Comparison of ENCODE assay signal across 1 cellular context in the genomic region with DNA sequence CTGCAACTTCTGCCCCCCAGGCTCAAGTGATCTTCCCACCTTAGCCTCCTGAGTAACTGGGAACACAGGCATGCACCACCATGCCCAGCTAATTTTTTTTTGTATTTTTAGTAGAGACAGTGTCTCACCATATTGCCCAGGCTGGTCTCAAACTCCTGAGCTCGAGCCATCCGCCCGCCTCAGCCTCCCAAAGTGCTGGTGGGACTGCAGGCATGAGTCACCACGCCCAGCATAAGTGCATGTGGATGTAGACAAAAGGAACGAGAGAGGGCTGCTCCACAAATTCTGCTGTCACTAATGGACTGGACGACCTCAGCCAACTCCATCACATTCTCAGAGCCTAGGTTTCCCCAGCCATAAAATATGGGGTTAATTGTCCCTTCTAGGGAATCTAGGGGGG.
A peak's percentile ranks its signal among the peaks of the same experiment; 100 is the strongest.
TF ChIP-seq lines count a peak whose summit lies in the region.

No MANE protein-coding gene starts in this region.

TF ChIP-seq in HEK293, 187 proteins besides CTCF, POLR2A, EP300 and RAD21 (continued from another document):
- TF ChIP-seq SCRT1 (tag by site-specific recombination; IDR thresholded peaks at IDR 0.05; ENCODE audit: borderline replicate concordance) (no peak), EGR2 (tag by site-specific recombination; IDR thresholded peaks at IDR 0.05; ENCODE audit: low read depth) (peak; percentile 69; the same call in 1 of the 2 replicates), ZNF624 (tag by site-specific recombination; IDR thresholded peaks at IDR 0.05) (no peak)
- TF ChIP-seq, protein P1, sequence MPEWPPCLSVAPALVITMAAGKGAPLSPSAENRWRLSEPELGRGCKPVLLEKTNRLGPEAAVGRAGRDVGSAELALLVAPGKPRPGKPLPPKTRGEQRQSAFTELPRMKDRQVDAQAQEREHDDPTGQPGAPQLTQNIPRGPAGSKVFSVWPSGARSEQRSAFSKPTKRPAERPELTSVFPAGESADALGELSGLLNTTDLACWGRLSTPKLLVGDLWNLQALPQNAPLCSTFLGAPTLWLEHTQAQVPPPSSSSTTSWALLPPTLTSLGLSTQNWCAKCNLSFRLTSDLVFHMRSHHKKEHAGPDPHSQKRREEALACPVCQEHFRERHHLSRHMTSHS (tag by site-specific recombination; IDR thresholded peaks at IDR 0.05) = no peak
- TF ChIP-seq, protein P2, sequence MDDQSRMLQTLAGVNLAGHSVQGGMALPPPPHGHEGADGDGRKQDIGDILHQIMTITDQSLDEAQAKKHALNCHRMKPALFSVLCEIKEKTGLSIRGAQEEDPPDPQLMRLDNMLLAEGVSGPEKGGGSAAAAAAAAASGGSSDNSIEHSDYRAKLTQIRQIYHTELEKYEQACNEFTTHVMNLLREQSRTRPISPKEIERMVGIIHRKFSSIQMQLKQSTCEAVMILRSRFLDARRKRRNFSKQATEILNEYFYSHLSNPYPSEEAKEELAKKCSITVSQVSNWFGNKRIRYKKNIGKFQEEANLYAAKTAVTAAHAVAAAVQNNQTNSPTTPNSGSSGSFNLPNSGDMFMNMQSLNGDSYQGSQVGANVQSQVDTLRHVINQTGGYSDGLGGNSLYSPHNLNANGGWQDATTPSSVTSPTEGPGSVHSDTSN (CRISPR knock-in tag; IDR thresholded peaks at IDR 0.05) = no peak
